In the genomic region with DNA sequence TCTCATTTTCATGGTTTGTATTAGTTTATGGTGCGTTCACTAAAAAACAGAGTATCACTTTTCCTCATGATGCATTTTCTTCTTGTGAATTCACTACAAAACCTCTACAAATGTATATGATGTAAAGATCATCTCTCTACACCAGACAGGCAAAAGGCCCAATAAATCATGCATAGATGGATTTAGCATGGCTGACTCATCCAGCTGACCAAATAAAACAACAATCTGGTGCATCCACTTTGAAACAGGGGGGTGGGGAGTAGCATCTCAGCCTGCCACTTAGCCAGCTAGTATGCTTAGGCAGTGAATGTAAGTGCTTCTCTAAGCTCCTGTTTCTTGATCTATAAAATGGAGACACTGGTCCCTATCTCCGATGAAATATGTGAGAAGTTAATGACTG, we compare ENCODE assay signal across 15 cellular contexts.
DNase-seq lines count a peak whose midpoint lies in the region; ATAC-seq lines count a peak whose summit lies in the region.
"Had no signal": no experiment of that assay in that cellular context is flagged by ENCODE, and none has a peak within 500 bp of the region (broad histone marks: within the 10 kb centered on the region; RNA-seq: fewer than 3 reads in every experiment).

No MANE protein-coding gene starts in this region.

- H3K9me3 ChIP-seq in MG63, result no peaks in the 10 kb centered on the region

- ATAC-seq in left lobe of liver (no peak), HG03571 (IDR thresholded peaks at IDR 0.05; ENCODE audit: unreplicated experiment) (no peak)
- ATAC-seq: left ventricle myocardium superior; stimulated activated memory B cell treated with anti-CD40 and anti-IgM and Interleukin-4, amounts not matched to agents 10 μg/mL and 1 μg/mL and 100 μg/mL, for 72 hours; WTC11 had no signal

- no peaks in the 10 kb centered on the region for H3K27me3 ChIP-seq in MG63

- no peak overlapping the region for H3K4me3 ChIP-seq in MG63

- DNase-seq in DMS53 (lab: John Stamatoyannopoulos, UW), result peak; percentile 92
- DNase-seq in MG63, result peak; percentile 68
- DNase-seq in amniotic stem cell (lab: John Stamatoyannopoulos, UW), result peak; percentile 77
- peak; percentile 12 for DNase-seq in kidney tubule cell (ENCODE audit: low spot score)
- no peak for DNase-seq in amygdala (lab: John Stamatoyannopoulos, UW)
- DNase-seq in T-helper 1 cell, result no peak
- no peak for DNase-seq in left lobe of liver (ENCODE audit: low spot score)
- DNase-seq: Calu3, left ventricle myocardium superior, NCI-H1694, nucleus accumbens, Right ventricle myocardium superior had no signal

- peaks cover 16% of the 10 kb centered on the region for H3K36me3 ChIP-seq in MG63

Comparison
In these comparisons a context has a peak if more than half of its experiments do, and no peak if none do; other contexts are left out.
1. DNase-seq: peak in DMS53 (single experiment), MG63 (single experiment), amniotic stem cell (single experiment) and kidney tubule cell (single experiment); none in amygdala (0 of 56), T-helper 1 cell (0 of 5) and left lobe of liver (single experiment).